17 cellular contexts compared by ENCODE assay signal in the genomic region with DNA sequence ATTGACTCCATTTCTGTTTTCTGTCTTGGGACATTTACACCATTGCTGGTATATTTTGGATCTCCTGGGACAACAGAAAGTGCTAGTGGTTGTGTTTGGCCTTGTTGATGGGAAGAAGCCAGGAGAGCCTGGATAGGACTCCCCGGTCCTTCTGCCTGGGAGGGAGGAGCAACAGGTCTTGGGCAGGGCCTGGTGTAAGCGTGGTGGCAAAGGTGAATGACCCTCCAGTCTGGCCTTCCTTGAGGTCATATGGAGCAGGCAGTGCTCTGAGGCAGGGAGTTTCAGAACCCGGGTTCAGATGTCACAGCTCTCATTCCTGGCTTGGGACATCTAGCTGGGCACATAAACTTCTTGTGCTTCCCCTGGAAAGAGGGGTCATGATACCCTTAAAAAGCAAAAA. TPM values are rescaled to one million over a fixed set of nuclear protein-coding genes. Genes with fewer than 3 reads are reported as not detected.
DNase-seq lines count a peak whose midpoint lies in the region; ATAC-seq, FAIRE-seq and TF ChIP-seq lines count a peak whose summit lies in the region.
"Had no signal": no experiment of that assay in that cellular context is flagged by ENCODE, and none has a peak within 500 bp of the region (broad histone marks: within the 10 kb centered on the region; RNA-seq: fewer than 3 reads in every experiment).

No MANE protein-coding gene starts in this region.

- H2AFZ ChIP-seq in HepG2 (ENCODE audit: low read length): no peak overlapping the region

- H3K27ac Mint-ChIP-seq in activated T-cell treated with anti-CD3 and anti-CD28 coated beads, Interleukin-2, amount 50 U/mL, for 72 hours: peak overlapping the region; percentile 93
- peak overlapping the region; percentile 77 to 79 for H3K27ac Mint-ChIP-seq in T-cell

- CTCF ChIA-PET in T-cell (lab: Charles Lee): interaction anchor here in 1 of 2 donors (0.6 to 6.2 kb wide), 3 partner anchors 23 to 71 kb away, joined by 6 to 90 read pairs (median 7); no protein-coding TSS in a partner anchor
- CTCF ChIA-PET in HepG2 (lab: Yijun Ruan, JAX; ENCODE audit: low intra/inter-chr PET ratio, low total read pairs): no interaction called here

- H3K27me3 ChIP-seq in HepG2 (ENCODE audit: control insufficient read depth in 1 of 2, insufficient read depth in 2 of 2, low read length in 2 of 2) (no peaks in the 10 kb centered on the region), stomach (no peaks in the 10 kb centered on the region)

- H3K36me3 ChIP-seq in HepG2 (replicated peaks in 1 of 2; ENCODE audit: control insufficient read depth in 1 of 2, insufficient read depth in 2 of 2, low read length in 2 of 2) (peaks cover 3 to 8% of the 10 kb centered on the region in 2 experiments), stomach (peaks cover 0 to 31% (median 10%) of the 10 kb centered on the region in 4 donors)
- H3K36me3 ChIP-seq: WERI-Rb-1 had no signal

- TF ChIP-seq CTCF in HepG2 (CRISPR knock-in tag; IDR thresholded peaks at IDR 0.05) (no peak), stomach (IDR thresholded peaks at IDR 0.05) (no peak)

- TF ChIP-seq POLR2A in HepG2 (IDR thresholded peaks at IDR 0.05; ENCODE audit: insufficient read depth in 1 of 2, low read depth in 2 of 2, low read length in 2 of 2): no peak
- TF ChIP-seq POLR2A in stomach (IDR thresholded peaks at IDR 0.05): no peak

- peaks cover 6% of the 10 kb centered on the region for H3K79me2 ChIP-seq in HepG2 (ENCODE audit: insufficient read depth, low read length)

- peak overlapping the region; percentile 66 for H3K4me2 ChIP-seq in HepG2 (ENCODE audit: low read depth, low read length)

- ATAC-seq in activated T-cell treated with anti-CD3 and anti-CD28 coated beads, Interleukin-2, amount 50 U/mL, for 72 hours (replicated peaks in 1 of 2): no peak
- no peak for ATAC-seq in activated T-cell treated with anti-CD3 and anti-CD28 coated beads, Interleukin-2, amount 50 U/mL, for 4 hours
- ATAC-seq in T-cell (replicated peaks in 1 of 4) (no peak), HepG2 (no peak; the same call in 2 of the 3 replicates), GM19395 (IDR thresholded peaks at IDR 0.05; ENCODE audit: unreplicated experiment) (no peak)

- no peak for FAIRE-seq in HepG2 (lab: Jason Lieb, UNC)

- H4K20me1 ChIP-seq in HepG2 (ENCODE audit: insufficient read depth, low read length): no peaks in the 10 kb centered on the region

- H3K4me3 ChIP-seq in HepG2 (replicated peaks in 1 of 3; ENCODE audit: insufficient read depth in 1 of 3, low read depth in 2 of 3, low read length in 3 of 3) (peak overlapping the region in 1 of 3 experiments; percentile 34; a peak in 2 of 6 replicates), stomach (no peak overlapping the region)

- H3K4me1 ChIP-seq in HepG2 (ENCODE audit: insufficient read depth, low read length): peaks cover 54% of the 10 kb centered on the region
- peaks cover 29 to 88% (median 61%) of the 10 kb centered on the region in 4 donors for H3K4me1 ChIP-seq in stomach

- H3K36me3 Mint-ChIP-seq in activated T-cell treated with anti-CD3 and anti-CD28 coated beads, Interleukin-2, amount 50 U/mL, for 72 hours (ENCODE audit: insufficient read depth in 2 of 2): peaks cover 10% of the 10 kb centered on the region in 2 donors
- peaks cover 14% of the 10 kb centered on the region for H3K36me3 Mint-ChIP-seq in activated T-cell treated with anti-CD3 and anti-CD28 coated beads, Interleukin-2, amount 50 U/mL, for 4 hours (ENCODE audit: insufficient read depth)
- H3K36me3 Mint-ChIP-seq in T-cell: peaks cover 9% of the 10 kb centered on the region

- 46% methylated on average over 3 of the region's 3 CpGs for WGBS in HepG2 (ENCODE audit: low lambda C conversion rate)
- WGBS in stomach, 5 donors: 76 to 87% (median 79%) methylated on average over 3 of the region's 3 CpGs

- intact Hi-C loops in HepG2 (cut with micrococcal nuclease; ENCODE audit: unreplicated experiment): no loop called here
- intact Hi-C loops in stomach (cut with DNase I; ENCODE audit: low total_unique reads): loop anchor here (5.0 to 10.0 kb wide), 2 partner anchors 70 to 158 kb away; no protein-coding TSS in a partner anchor

- DNase-seq in activated T-cell treated with anti-CD3 and anti-CD28 coated beads, Interleukin-2, amount 50 U/mL, for 72 hours: no peak
- DNase-seq in activated T-cell treated with anti-CD3 and anti-CD28 coated beads, Interleukin-2, amount 50 U/mL, for 4 hours: no peak
- no peak for DNase-seq in T-cell
- no peak for DNase-seq in HepG2 (ENCODE audit: low spot score)
- DNase-seq in stomach: no peak
- no peak for DNase-seq in NCI-H774 (lab: John Stamatoyannopoulos, UW)
- DNase-seq in effector CD8-positive, alpha-beta T cell (lab: John Stamatoyannopoulos, UW): no peak
- DNase-seq: activated effector memory CD4-positive, alpha-beta T cell treated with anti-CD3 and anti-CD28 coated beads, Interleukin-2, amount 50 U/mL, for 16 hours; cerebellar nuclear complex; DMS79; Karpas-422; mesenchymal stem cell; NCI-H2029 treated with DMSO at 0.1 percent for 48 hours; SIG-M5; stimulated activated CD8-positive, alpha-beta memory T cell treated with anti-CD3 and anti-CD28 coated beads, Interleukin-4, amount 100 ng/mL, for 48 hours; WERI-Rb-1 had no signal

- H3K27me3 Mint-ChIP-seq in activated T-cell treated with anti-CD3 and anti-CD28 coated beads, Interleukin-2, amount 50 U/mL, for 72 hours (ENCODE audit: low read depth): no peaks in the 10 kb centered on the region
- H3K27me3 Mint-ChIP-seq in activated T-cell treated with anti-CD3 and anti-CD28 coated beads, Interleukin-2, amount 50 U/mL, for 4 hours (ENCODE audit: low read depth): no peaks in the 10 kb centered on the region
- no peaks in the 10 kb centered on the region for H3K27me3 Mint-ChIP-seq in T-cell

- BruUV-seq in HepG2 (replicated peaks; lab: Mats Ljungman, UMichigan): no TSS peak

- no peaks in the 10 kb centered on the region for H3K9me3 Mint-ChIP-seq in activated T-cell treated with anti-CD3 and anti-CD28 coated beads, Interleukin-2, amount 50 U/mL, for 72 hours
- no peaks in the 10 kb centered on the region for H3K9me3 Mint-ChIP-seq in activated T-cell treated with anti-CD3 and anti-CD28 coated beads, Interleukin-2, amount 50 U/mL, for 4 hours
- no peaks in the 10 kb centered on the region for H3K9me3 Mint-ChIP-seq in T-cell

- no peak overlapping the region for H3K4me3 Mint-ChIP-seq in activated T-cell treated with anti-CD3 and anti-CD28 coated beads, Interleukin-2, amount 50 U/mL, for 72 hours
- no peak overlapping the region for H3K4me3 Mint-ChIP-seq in activated T-cell treated with anti-CD3 and anti-CD28 coated beads, Interleukin-2, amount 50 U/mL, for 4 hours
- H3K4me3 Mint-ChIP-seq in T-cell: peak overlapping the region in 1 of 3 donors; percentile 17

- in situ Hi-C loops in HepG2 (cut with HindIII; ENCODE audit: extremely low pct_ligation_motif_present, low pct_unique_long_range_greater_than_20kb): loop anchor here (5.0 kb wide), 2 partner anchors 70 to 140 kb away; no protein-coding TSS in a partner anchor

- peaks cover 40% of the 10 kb centered on the region for H3K4me1 Mint-ChIP-seq in activated T-cell treated with anti-CD3 and anti-CD28 coated beads, Interleukin-2, amount 50 U/mL, for 72 hours (ENCODE audit: low read depth)
- H3K4me1 Mint-ChIP-seq in activated T-cell treated with anti-CD3 and anti-CD28 coated beads, Interleukin-2, amount 50 U/mL, for 4 hours (ENCODE audit: low read depth): peaks cover 44% of the 10 kb centered on the region
- H3K4me1 Mint-ChIP-seq in T-cell: peaks cover 47 to 60% (median 51%) of the 10 kb centered on the region in 3 donors

- TF ChIP-seq RAD21 in HepG2 (CRISPR knock-in tag; IDR thresholded peaks at IDR 0.05): no peak

- no peaks in the 10 kb centered on the region for H3K9me3 ChIP-seq in HepG2 (ENCODE audit: low read length)
- no peaks in the 10 kb centered on the region for H3K9me3 ChIP-seq in stomach

- H3K27ac ChIP-seq in HepG2 (ENCODE audit: extremely low read length, insufficient read depth, low read length): peak overlapping the region; percentile 25
- H3K27ac ChIP-seq in stomach: peak overlapping the region in 3 of 5 donors; percentile 52 to 87 (median 66)
- H3K27ac ChIP-seq: WERI-Rb-1 had no signal

- H3K9ac ChIP-seq in HepG2 (ENCODE audit: insufficient read depth, low read depth, low read length): no peak overlapping the region

- no peak for TF ChIP-seq EP300 in HepG2 (IDR thresholded peaks at IDR 0.05; ENCODE audit: low read depth in 2 of 2, low read length in 2 of 2)
- TF ChIP-seq EP300 in HepG2 (CRISPR knock-in tag; IDR thresholded peaks at IDR 0.05; ENCODE audit: borderline replicate concordance): no peak
- TF ChIP-seq EP300 in stomach (IDR thresholded peaks at IDR 0.05): no peak

- POLR2A ChIA-PET in T-cell (lab: Charles Lee) (no interaction called here), HepG2 (lab: Yijun Ruan, JAX) (interaction anchor here (1.5 to 1.9 kb wide), 3 partner anchors 27 to 73 kb away, joined by 3 to 5 read pairs (median 4); no protein-coding TSS in a partner anchor)

RNA-seq across cellular contexts. Expression of gene RBM44, which starts 56.0 kb away (rescaled TPM):
- 1 to 10 TPM; 1.9 TPM for total RNA-seq in activated T-cell treated with anti-CD3 and anti-CD28 coated beads, Interleukin-2, amount 50 U/mL, for 72 hours
- total RNA-seq in activated T-cell treated with anti-CD3 and anti-CD28 coated beads, Interleukin-2, amount 50 U/mL, for 4 hours: under 1 TPM; 0.33 to 0.69 (median 0.68) TPM
- 1 to 10 TPM in 2 of 5 donors, under 1 TPM in 3; 0.53 to 2.8 (median 0.98) TPM for total RNA-seq in T-cell
- 0.13 and 0.15 TPM in 2 replicates for total RNA-seq in HepG2 (2016; rRNA removed; fragmentation: Illumina TruSeq; extraction: Trizol)
- total RNA-seq in HepG2 (2016; cell fraction: cytosol; rRNA removed; fragmentation: Illumina TruSeq; extraction: Trizol; ENCODE audit: low read depth): 0.51 and 0.53 TPM in 2 replicates
- 0.19 and 0.21 TPM in 2 replicates for total RNA-seq in HepG2 (2016; cell fraction: insoluble cytoplasmic fraction; rRNA removed; fragmentation: Illumina TruSeq; extraction: Trizol)
- 0.10 and 0.37 TPM in 2 replicates for total RNA-seq in HepG2 (2016; cell fraction: membrane; rRNA removed; fragmentation: Illumina TruSeq; extraction: Trizol)
- total RNA-seq in HepG2 (2016; cell fraction: nucleus; rRNA removed; fragmentation: Illumina TruSeq; extraction: Trizol): 0.59 and 0.60 TPM in 2 replicates
- 0.47 and 0.50 TPM in 2 replicates for polyA plus RNA-seq in HepG2 (2011; rRNA removed)
- 0.04 and 0.09 TPM in 2 replicates for polyA plus RNA-seq in HepG2 (2011; cell fraction: cytosol; rRNA removed)
- 0.68 and 0.96 TPM in 2 replicates for polyA plus RNA-seq in HepG2 (2011; cell fraction: nucleus; rRNA removed)
- polyA plus RNA-seq in HepG2 (2012): 0.36 and 0.63 TPM in 2 replicates
- not detected in 2 replicates for polyA plus RNA-seq in HepG2 (2016; cell fraction: cytosol; fragmentation: Illumina TruSeq; extraction: Trizol; ENCODE audit: low read depth)
- polyA plus RNA-seq in HepG2 (2016; cell fraction: insoluble cytoplasmic fraction; fragmentation: Illumina TruSeq; extraction: Trizol; ENCODE audit: low read depth): 0.07 and 0.14 TPM in 2 replicates
- polyA plus RNA-seq in HepG2 (2016; cell fraction: membrane; fragmentation: Illumina TruSeq; extraction: Trizol; ENCODE audit: low read depth): 0.03 and 0.05 TPM in 2 replicates
- polyA plus RNA-seq in HepG2 (2016; cell fraction: nucleus; fragmentation: Illumina TruSeq; extraction: Trizol; ENCODE audit: insufficient read depth, low read depth): 0.31 and 0.63 TPM in 2 replicates
- 0.02 and 0.19 TPM in 2 replicates for polyA minus RNA-seq in HepG2 (2011; rRNA and poly(A)+ RNA removed; ENCODE audit: low replicate concordance)
- polyA minus RNA-seq in HepG2 (2011; cell fraction: cytosol; rRNA and poly(A)+ RNA removed): 0.26 TPM in 1 of 2 replicates, not detected in the other
- 2.2 and 2.9 TPM in 2 replicates for polyA minus RNA-seq in HepG2 (2011; cell fraction: nucleus; rRNA and poly(A)+ RNA removed)
- total RNA-seq in stomach: 1 to 10 TPM in 3 of 5 donors, under 1 TPM in 1, not detected in 1; under 0.01 to 2.4 (median 1.9) TPM
- polyA plus RNA-seq in stomach: under 1 TPM in 1 of 3 donors, not detected in 2; 0.35 TPM
